ENCODE assay signal across 28 cellular contexts in genomic region chr6:160853946-160854345, GRCh38.
A peak's percentile ranks its signal among the peaks of the same experiment; 100 is the strongest.
DNase-seq lines count a peak whose midpoint lies in the region; ATAC-seq, FAIRE-seq and TF ChIP-seq lines count a peak whose summit lies in the region.
"Had no signal": no experiment of that assay in that cellular context is flagged by ENCODE, and none has a peak within 500 bp of the region (broad histone marks: within the 10 kb centered on the region; RNA-seq: fewer than 3 reads in every experiment).

No MANE protein-coding gene starts in this region.

- H3K9me3 Mint-ChIP-seq in osteocyte (ENCODE audit: unreplicated experiment), result no peaks in the 10 kb centered on the region
- H3K9me3 Mint-ChIP-seq: CD4-positive, alpha-beta T cell; CD8-positive, alpha-beta T cell had no signal

- in situ Hi-C loops in HepG2 (cut with HindIII; ENCODE audit: extremely low pct_ligation_motif_present, low pct_unique_long_range_greater_than_20kb), result no loop called here
- in situ Hi-C loops in K562 (cut with MboI), result no loop called here

- H3K36me3 ChIP-seq in HepG2 (replicated peaks in 1 of 2; ENCODE audit: control insufficient read depth in 1 of 2, insufficient read depth in 2 of 2, low read length in 2 of 2) (no peaks in the 10 kb centered on the region), right lobe of liver (no peaks in the 10 kb centered on the region), K562 (ENCODE audit: control insufficient read depth, insufficient read depth, low read length) (no peaks in the 10 kb centered on the region)
- H3K36me3 ChIP-seq: BLaER1 treated with 17β-estradiol and CSF1 and Interleukin-3, amounts not matched to agents 10 nM and 100 nM had no signal

- POLR2A ChIA-PET in HepG2 (lab: Yijun Ruan, JAX), result no interaction called here
- POLR2A ChIA-PET in K562 (lab: Yijun Ruan, JAX), result no interaction called here

- H3K4me1 ChIP-seq in HepG2 (ENCODE audit: insufficient read depth, low read length), result no peaks in the 10 kb centered on the region
- no peaks in the 10 kb centered on the region for H3K4me1 ChIP-seq in right lobe of liver
- no peaks in the 10 kb centered on the region for H3K4me1 ChIP-seq in K562 (replicated peaks in 1 of 2; ENCODE audit: control insufficient read depth in 2 of 2, insufficient read depth in 2 of 2, low read length in 2 of 2)
- H3K4me1 ChIP-seq: BLaER1 treated with 17β-estradiol and CSF1 and Interleukin-3, amounts not matched to agents 10 nM and 100 nM; Caco-2 had no signal

- intact Hi-C loops in HepG2 (cut with micrococcal nuclease; ENCODE audit: unreplicated experiment) (no loop called here), right lobe of liver (cut with DNase I) (no loop called here), K562 (cut with micrococcal nuclease) (no loop called here)

- H3K9ac ChIP-seq in HepG2 (ENCODE audit: insufficient read depth, low read depth, low read length) (no peak overlapping the region), K562 (ENCODE audit: insufficient read depth in 1 of 2, low read depth in 2 of 2, low read length in 2 of 2) (no peak overlapping the region)
- H3K9ac ChIP-seq: BLaER1 treated with 17β-estradiol and CSF1 and Interleukin-3, amounts not matched to agents 10 nM and 100 nM had no signal

- ATAC-seq in HepG2 (no peak), right lobe of liver (no peak), K562 (no peak)
- ATAC-seq: CD8-positive, alpha-beta T cell; GM12878 had no signal

- no peaks in the 10 kb centered on the region for H3K79me2 ChIP-seq in HepG2 (ENCODE audit: insufficient read depth, low read length)
- no peaks in the 10 kb centered on the region for H3K79me2 ChIP-seq in K562 (ENCODE audit: control insufficient read depth, insufficient read depth, low read length)

- H3K4me2 ChIP-seq in HepG2 (ENCODE audit: low read depth, low read length), result no peak overlapping the region
- no peak overlapping the region for H3K4me2 ChIP-seq in K562 (ENCODE audit: insufficient read depth, low read length)
- H3K4me2 ChIP-seq: BLaER1 treated with 17β-estradiol and CSF1 and Interleukin-3, amounts not matched to agents 10 nM and 100 nM had no signal

- WGBS in HepG2 (ENCODE audit: low lambda C conversion rate), result 6% methylated on average over 7 of the region's 7 CpGs
- WGBS in right lobe of liver (ENCODE audit: insufficient coverage, low coverage, low lambda C conversion rate, missing lambda C conversion rate), result 58% methylated on average over 7 of the region's 7 CpGs
- WGBS in K562 (ENCODE audit: insufficient coverage, low coverage, missing lambda C conversion rate), result 14% methylated on average over 7 of the region's 7 CpGs

- H3K27ac Mint-ChIP-seq in osteocyte (ENCODE audit: unreplicated experiment), result no peak overlapping the region
- H3K27ac Mint-ChIP-seq: B cell; CD4-positive, alpha-beta T cell; CD8-positive, alpha-beta T cell had no signal

- H3K4me3 Mint-ChIP-seq in osteocyte (ENCODE audit: unreplicated experiment), result no peak overlapping the region
- H3K4me3 Mint-ChIP-seq: B cell; CD4-positive, alpha-beta T cell; CD8-positive, alpha-beta T cell had no signal

- H2AFZ ChIP-seq in HepG2 (ENCODE audit: low read length), result no peak overlapping the region
- peak overlapping the region; percentile 63 for H2AFZ ChIP-seq in K562 (ENCODE audit: low read depth, low read length)

- TF ChIP-seq CTCF in HepG2 (CRISPR knock-in tag; IDR thresholded peaks at IDR 0.05), result no peak
- no peak for TF ChIP-seq CTCF in right lobe of liver (IDR thresholded peaks at IDR 0.05)
- TF ChIP-seq CTCF in LNCaP clone FGC (IDR thresholded peaks at IDR 0.05; ENCODE audit: control insufficient read depth, extremely low read depth, insufficient read depth), result no peak
- TF ChIP-seq CTCF in K562 (IDR thresholded peaks at IDR 0.05 in 2 of 3, conservative IDR thresholded peaks at IDR 0.05 in 1 of 3; ENCODE audit: insufficient read depth in 2 of 3, low read depth in 1 of 3, low read length in 3 of 3), result no peak
- TF ChIP-seq CTCF in D721Med (IDR thresholded peaks at IDR 0.05; ENCODE audit: insufficient read depth, missing control alignments), result no peak
- no peak for TF ChIP-seq CTCF in osteocyte (IDR thresholded peaks at IDR 0.05)

- H4K20me1 ChIP-seq in HepG2 (ENCODE audit: insufficient read depth, low read length) (no peaks in the 10 kb centered on the region), K562 (replicated peaks; ENCODE audit: control insufficient read depth, insufficient read depth, low read length) (no peaks in the 10 kb centered on the region)
- H4K20me1 ChIP-seq: BLaER1 treated with 17β-estradiol and CSF1 and Interleukin-3, amounts not matched to agents 10 nM and 100 nM had no signal

- CTCF ChIA-PET in HepG2 (lab: Yijun Ruan, JAX; ENCODE audit: low intra/inter-chr PET ratio, low total read pairs) (no interaction called here), K562 (lab: Yijun Ruan, JAX; ENCODE audit: low intra/inter-chr PET ratio) (interaction anchor here (0.6 kb wide), 2 partner anchors 335 to 517 kb away, joined by 3 to 10 read pairs; no protein-coding TSS in a partner anchor)

- H3K36me3 Mint-ChIP-seq in osteocyte (ENCODE audit: unreplicated experiment), result no peaks in the 10 kb centered on the region
- H3K36me3 Mint-ChIP-seq: CD8-positive, alpha-beta T cell had no signal

- BruUV-seq in HepG2 (replicated peaks; lab: Mats Ljungman, UMichigan) (no TSS peak), K562 (replicated peaks; lab: Mats Ljungman, UMichigan) (no TSS peak)

- no peaks in the 10 kb centered on the region; a peak in 1 of 5 replicates for H3K27me3 ChIP-seq in HepG2 (ENCODE audit: control insufficient read depth in 1 of 2, insufficient read depth in 2 of 2, low read length in 2 of 2)
- no peaks in the 10 kb centered on the region for H3K27me3 ChIP-seq in right lobe of liver
- no peaks in the 10 kb centered on the region; a peak in 1 of 5 replicates for H3K27me3 ChIP-seq in K562 (ENCODE audit: control insufficient read depth in 2 of 2, insufficient read depth in 2 of 2, low read length in 2 of 2)
- H3K27me3 ChIP-seq: BLaER1 treated with 17β-estradiol and CSF1 and Interleukin-3, amounts not matched to agents 10 nM and 100 nM had no signal

- no peak for DNase-seq in HepG2 (ENCODE audit: low spot score)
- no peak for DNase-seq in right lobe of liver
- no peak for DNase-seq in LNCaP clone FGC (ENCODE audit: low read depth)
- no peak for DNase-seq in K562 (ENCODE audit: extremely low read depth in 1 of 4, low spot score in 3 of 4)
- DNase-seq in D721Med (ENCODE audit: insufficient read length, low spot score), result no peak
- no peak for DNase-seq in AG08396 (ENCODE audit: low spot score)
- DNase-seq in osteocyte (ENCODE audit: extremely low spot score, unreplicated experiment), result no peak
- DNase-seq: 8988T; ACHN; AML-193; Caco-2; Calu3; CD4-positive, alpha-beta T cell; CD8-positive, alpha-beta T cell; DMS 273 treated with DMSO at 0.1 percent for 48 hours; DMS153; DMS53; DMS79; DND-41; EL; GDM1 had no signal

- H3K27me3 Mint-ChIP-seq in osteocyte (ENCODE audit: unreplicated experiment), result no peaks in the 10 kb centered on the region
- H3K27me3 Mint-ChIP-seq: B cell; CD4-positive, alpha-beta T cell had no signal

- H3K4me1 Mint-ChIP-seq in osteocyte (ENCODE audit: unreplicated experiment), result no peaks in the 10 kb centered on the region
- H3K4me1 Mint-ChIP-seq: B cell had no signal

- H3K9me3 ChIP-seq in HepG2 (ENCODE audit: low read length) (no peaks in the 10 kb centered on the region), right lobe of liver (no peaks in the 10 kb centered on the region), K562 (replicated peaks; ENCODE audit: control insufficient read depth, insufficient read depth, low read depth, low read length) (peaks cover 2% of the 10 kb centered on the region; the same call in 1 of the 2 replicates)
- H3K9me3 ChIP-seq: BLaER1 treated with 17β-estradiol and CSF1 and Interleukin-3, amounts not matched to agents 10 nM and 100 nM; Caco-2 had no signal

- no peaks in the 10 kb centered on the region for H3K9me1 ChIP-seq in K562 (ENCODE audit: control insufficient read depth, insufficient read depth, low read length)

- no peak for TF ChIP-seq RAD21 in HepG2 (CRISPR knock-in tag; IDR thresholded peaks at IDR 0.05)
- no peak for TF ChIP-seq RAD21 in K562 (CRISPR knock-in tag; conservative IDR thresholded peaks at IDR 0.05 in 1 of 2, IDR thresholded peaks at IDR 0.05 in 1 of 2)

- H3K27ac ChIP-seq in HepG2 (ENCODE audit: extremely low read length, insufficient read depth, low read length) (no peak overlapping the region), right lobe of liver (no peak overlapping the region), K562 (ENCODE audit: extremely low read depth, low read depth, low read length) (no peak overlapping the region)
- H3K27ac ChIP-seq: BLaER1 treated with 17β-estradiol and CSF1 and Interleukin-3, amounts not matched to agents 10 nM and 100 nM; C4-2B had no signal

- TF ChIP-seq EP300 in HepG2 (IDR thresholded peaks at IDR 0.05; ENCODE audit: low read depth in 2 of 2, low read length in 2 of 2) (no peak), HepG2 (CRISPR knock-in tag; IDR thresholded peaks at IDR 0.05; ENCODE audit: borderline replicate concordance) (no peak), K562 (IDR thresholded peaks at IDR 0.05; ENCODE audit: low read length) (no peak)

- H3K4me3 ChIP-seq in HepG2 (replicated peaks in 1 of 3; ENCODE audit: insufficient read depth in 1 of 3, low read depth in 2 of 3, low read length in 3 of 3), result no peak overlapping the region
- no peak overlapping the region for H3K4me3 ChIP-seq in right lobe of liver
- peak overlapping the region; percentile 46 for H3K4me3 ChIP-seq in LNCaP clone FGC (ENCODE audit: low read depth, low read length)
- no peak overlapping the region for H3K4me3 ChIP-seq in K562
- H3K4me3 ChIP-seq: BLaER1 treated with 17β-estradiol and CSF1 and Interleukin-3, amounts not matched to agents 10 nM and 100 nM; GM12878 had no signal

- FAIRE-seq in HepG2 (lab: Jason Lieb, UNC), result no peak
- FAIRE-seq in K562 (lab: Jason Lieb, UNC), result no peak
- FAIRE-seq in D721Med (lab: Jason Lieb, UNC), result no peak
- FAIRE-seq: A204.1, GM12878, GM12892, GM19239 had no signal

- TF ChIP-seq POLR2A in HepG2 (IDR thresholded peaks at IDR 0.05; ENCODE audit: insufficient read depth in 1 of 2, low read depth in 2 of 2, low read length in 2 of 2), result no peak
- TF ChIP-seq POLR2A in right lobe of liver (IDR thresholded peaks at IDR 0.05), result no peak
- no peak for TF ChIP-seq POLR2A in K562 (conservative IDR thresholded peaks at IDR 0.05)

TF ChIP-seq in HepG2, 621 proteins besides CTCF, POLR2A, EP300 and RAD21:
- TF ChIP-seq CREB1 (IDR thresholded peaks at IDR 0.05) (peak; percentile 50; the same call in 1 of the 2 replicates), CREB1 (CRISPR knock-in tag; IDR thresholded peaks at IDR 0.05) (no peak), HDAC6 (IDR thresholded peaks at IDR 0.05; ENCODE audit: low read depth, low read length) (no peak)
TF ChIP-seq in HepG2: peak in this region for 1.

TF ChIP-seq in K562, 482 proteins besides CTCF, POLR2A, EP300 and RAD21 (continues in another document):
- TF ChIP-seq TCFL5 (CRISPR knock-in tag; conservative IDR thresholded peaks at IDR 0.05) (no peak), ZNF766 (CRISPR knock-in tag; conservative IDR thresholded peaks at IDR 0.05) (no peak)
